9 cellular contexts compared by ENCODE assay signal in genomic region chrX:154840856-154841255, GRCh38. TPM values are rescaled to one million over a fixed set of nuclear protein-coding genes. Genes with fewer than 3 reads are reported as not detected.
A peak's percentile ranks its signal among the peaks of the same experiment; 100 is the strongest.
DNase-seq lines count a peak whose midpoint lies in the region; ATAC-seq, FAIRE-seq and TF ChIP-seq lines count a peak whose summit lies in the region.
"Had no signal": no experiment of that assay in that cellular context is flagged by ENCODE, and none has a peak within 500 bp of the region (broad histone marks: within the 10 kb centered on the region; RNA-seq: fewer than 3 reads in every experiment).

No MANE protein-coding gene starts in this region.

- H3K4me1 Mint-ChIP-seq in activated naive CD8-positive, alpha-beta T cell treated with anti-CD3 and anti-CD28 coated beads, Interleukin-2, amount 50 U/mL, for 24 hours, result no peaks in the 10 kb centered on the region
- H3K4me1 Mint-ChIP-seq in mesothelial cell of epicardium, result no peaks in the 10 kb centered on the region

- intact Hi-C loops in kidney (cut with DNase I), result no loop called here

- H3K36me3 Mint-ChIP-seq in activated naive CD8-positive, alpha-beta T cell treated with anti-CD3 and anti-CD28 coated beads, Interleukin-2, amount 50 U/mL, for 24 hours (ENCODE audit: low read depth), result no peaks in the 10 kb centered on the region
- H3K36me3 Mint-ChIP-seq in mesothelial cell of epicardium, result peaks cover 2% of the 10 kb centered on the region

- no peaks in the 10 kb centered on the region for H3K27me3 ChIP-seq in BJ (ENCODE audit: control insufficient read depth, insufficient read depth, low read length)

- H3K27ac ChIP-seq in kidney (ENCODE audit: low read depth in 2 of 2, low read length in 2 of 2), result no peak overlapping the region

- CTCF ChIA-PET in BJ (lab: Yijun Ruan, JAX), result interaction anchor here (0.8 to 1.3 kb wide), 4 partner anchors 12 to 110 kb away, joined by 3 to 5 read pairs (median 4); no protein-coding TSS in a partner anchor

- H3K4me1 ChIP-seq in kidney (ENCODE audit: control insufficient read depth in 1 of 2, insufficient read depth in 1 of 2, low read depth in 1 of 2, low read length in 2 of 2), result no peaks in the 10 kb centered on the region

- FAIRE-seq in kidney (lab: Jason Lieb, UNC), result peak; percentile 85
- FAIRE-seq: keratinocyte had no signal

- H3K9ac ChIP-seq in kidney (ENCODE audit: low read length in 2 of 2), result no peak overlapping the region

- no peaks in the 10 kb centered on the region for H3K9me3 ChIP-seq in kidney (ENCODE audit: control insufficient read depth in 1 of 2, low read length in 2 of 2)

- DNase-seq in BJ (ENCODE audit: low read depth), result peak; percentile 16
- peak; percentile 7 for DNase-seq in NCI-H2029 (lab: John Stamatoyannopoulos, UW)
- DNase-seq in activated naive CD8-positive, alpha-beta T cell treated with anti-CD3 and anti-CD28 coated beads, Interleukin-2, amount 50 U/mL, for 24 hours, result no peak
- DNase-seq in kidney, result no peak
- no peak for DNase-seq in NK-92 treated with Interleukin-12 subunit alpha and Interleukin-12 subunit beta, amount 100 ng/mL, for 24 hours (lab: John Stamatoyannopoulos, UW)
- DNase-seq in mesothelial cell of epicardium (ENCODE audit: low spot score in 2 of 2, unreplicated experiment in 2 of 2), result no peak

- H3K4me3 ChIP-seq in BJ (ENCODE audit: low read depth, low read length) (no peak overlapping the region), kidney (ENCODE audit: low read length in 2 of 2) (no peak overlapping the region)

- POLR2A ChIA-PET in BJ (lab: Charles Lee), result no interaction called here

- H3K27ac Mint-ChIP-seq in activated naive CD8-positive, alpha-beta T cell treated with anti-CD3 and anti-CD28 coated beads, Interleukin-2, amount 50 U/mL, for 24 hours, result no peak overlapping the region
- H3K27ac Mint-ChIP-seq in mesothelial cell of epicardium, result no peak overlapping the region

- no peaks in the 10 kb centered on the region for H3K36me3 ChIP-seq in BJ (ENCODE audit: control insufficient read depth, insufficient read depth, low read length)
- H3K36me3 ChIP-seq in kidney (ENCODE audit: control insufficient read depth in 1 of 2, insufficient read depth in 2 of 2, low read length in 2 of 2), result no peaks in the 10 kb centered on the region

- peak; percentile 40 for TF ChIP-seq CTCF in BJ (IDR thresholded peaks at IDR 0.05; ENCODE audit: insufficient read depth, low read depth, low read length)
- peak; percentile 18; the same call in 1 of the 2 replicates for TF ChIP-seq CTCF in GM12874 (IDR thresholded peaks at IDR 0.05; ENCODE audit: insufficient read depth, low read depth, low read length)
- peak; percentile 44 for TF ChIP-seq CTCF in kidney (IDR thresholded peaks at IDR 0.05; ENCODE audit: borderline replicate concordance, extremely low read depth, insufficient read depth)
- TF ChIP-seq CTCF in mesothelial cell of epicardium (IDR thresholded peaks at IDR 0.05; ENCODE audit: unreplicated experiment), result no peak

- no peaks in the 10 kb centered on the region for H3K27me3 Mint-ChIP-seq in activated naive CD8-positive, alpha-beta T cell treated with anti-CD3 and anti-CD28 coated beads, Interleukin-2, amount 50 U/mL, for 24 hours
- no peaks in the 10 kb centered on the region for H3K27me3 Mint-ChIP-seq in mesothelial cell of epicardium (ENCODE audit: low read depth)

- H3K4me3 Mint-ChIP-seq in activated naive CD8-positive, alpha-beta T cell treated with anti-CD3 and anti-CD28 coated beads, Interleukin-2, amount 50 U/mL, for 24 hours, result no peak overlapping the region
- H3K4me3 Mint-ChIP-seq in mesothelial cell of epicardium, result no peak overlapping the region

- ATAC-seq in activated naive CD8-positive, alpha-beta T cell treated with anti-CD3 and anti-CD28 coated beads, Interleukin-2, amount 50 U/mL, for 24 hours, result peak; percentile 52
- ATAC-seq in GM21367 (IDR thresholded peaks at IDR 0.05; ENCODE audit: unreplicated experiment), result no peak

- H3K9me3 Mint-ChIP-seq in activated naive CD8-positive, alpha-beta T cell treated with anti-CD3 and anti-CD28 coated beads, Interleukin-2, amount 50 U/mL, for 24 hours, result no peaks in the 10 kb centered on the region
- H3K9me3 Mint-ChIP-seq in mesothelial cell of epicardium, result peaks cover 35% of the 10 kb centered on the region

RNA-seq across cellular contexts. Expression of gene SMIM9, which starts 6.4 kb away (rescaled TPM):
- polyA plus RNA-seq in BJ (2011; rRNA removed), result not detected in 2 replicates
- not detected in 2 replicates for polyA minus RNA-seq in BJ (2011; rRNA and poly(A)+ RNA removed)
- total RNA-seq in kidney, result not detected
- not detected for polyA plus RNA-seq in kidney (ENCODE audit: insufficient read depth, low read depth, low replicate concordance)
- total RNA-seq in mesothelial cell of epicardium, result not detected in 3 replicates
- polyA plus RNA-seq: keratinocyte had no signal

RNA-seq across cellular contexts. Expression of gene MPP1, which starts 35.6 kb away (rescaled TPM):
- 14.2 and 14.7 TPM in 2 replicates for polyA plus RNA-seq in BJ (2011; rRNA removed)
- 11.1 and 12.1 TPM in 2 replicates for polyA minus RNA-seq in BJ (2011; rRNA and poly(A)+ RNA removed)
- 47.0 TPM for total RNA-seq in kidney
- 76.4 TPM for polyA plus RNA-seq in kidney (ENCODE audit: insufficient read depth, low read depth, low replicate concordance)
- 9.2 to 10.4 TPM (median 10.4 TPM) in 3 replicates for total RNA-seq in mesothelial cell of epicardium

RNA-seq across cellular contexts. Expression of gene F8A1, which starts 45.3 kb away (rescaled TPM):
- polyA plus RNA-seq in BJ (2011; rRNA removed), result 6.5 and 7.1 TPM in 2 replicates
- polyA minus RNA-seq in BJ (2011; rRNA and poly(A)+ RNA removed), result 5.2 and 8.3 TPM in 2 replicates
- total RNA-seq in kidney, result 44.8 TPM
- 51.9 TPM for polyA plus RNA-seq in kidney (ENCODE audit: insufficient read depth, low read depth, low replicate concordance)
- 14.7 to 16.0 TPM (median 15.6 TPM) in 3 replicates for total RNA-seq in mesothelial cell of epicardium

Comparison
In these comparisons a context has a peak if more than half of its experiments do, and no peak if none do; other contexts are left out.
1. DNase-seq: peak in BJ (single experiment) and NCI-H2029 (single experiment); none in activated naive CD8-positive, alpha-beta T cell treated with anti-CD3 and anti-CD28 coated beads, Interleukin-2, amount 50 U/mL, for 24 hours (single experiment), kidney (single experiment), NK-92 treated with Interleukin-12 subunit alpha and Interleukin-12 subunit beta, amount 100 ng/mL, for 24 hours (single experiment) and mesothelial cell of epicardium (0 of 2).